In genomic region chr10:77319557-77319956, GRCh38 we compare ENCODE assay signal across 24 cellular contexts.
DNase-seq lines count a peak whose midpoint lies in the region; ATAC-seq, FAIRE-seq and TF ChIP-seq lines count a peak whose summit lies in the region.
"Had no signal": no experiment of that assay in that cellular context is flagged by ENCODE, and none has a peak within 500 bp of the region (broad histone marks: within the 10 kb centered on the region; RNA-seq: fewer than 3 reads in every experiment).

No MANE protein-coding gene starts in this region.

- no peak overlapping the region for H3K4me3 Mint-ChIP-seq in Caco-2 (ENCODE audit: unreplicated experiment)
- H3K4me3 Mint-ChIP-seq: activated naive CD4-positive, alpha-beta T cell treated with anti-CD3 and anti-CD28 coated beads, Interleukin-2, amount 10 ng/mL, durations not matched to agents 7 days and 5 days; dendritic cell treated with granulocyte-macrophage colony-stimulating factor and Interleukin-4, amounts not matched to agents 40 ng/mL and 50 ng/mL, for 4 days; immature natural killer cell; naive thymus-derived CD4-positive, alpha-beta T cell had no signal

- peaks cover 8% of the 10 kb centered on the region; the same call in 1 of the 2 replicates for H3K9me3 ChIP-seq in Panc1 (ENCODE audit: control insufficient read depth, insufficient read depth, low read depth, low read length)
- H3K9me3 ChIP-seq in Caco-2 = no peaks in the 10 kb centered on the region

- H3K27me3 Mint-ChIP-seq in Caco-2 (ENCODE audit: insufficient read depth, unreplicated experiment) = no peaks in the 10 kb centered on the region
- H3K27me3 Mint-ChIP-seq: activated naive CD4-positive, alpha-beta T cell treated with anti-CD3 and anti-CD28 coated beads, Interleukin-2, amount 10 ng/mL, durations not matched to agents 7 days and 5 days; CD4-positive, CD25-positive, alpha-beta regulatory T cell had no signal

- H3K4me3 ChIP-seq in Panc1 (ENCODE audit: low read depth in 2 of 2, low read length in 2 of 2) (no peak overlapping the region), fibroblast of pulmonary artery (replicated peaks; ENCODE audit: low read depth, low read length) (no peak overlapping the region), Caco-2 (ENCODE audit: low read depth, low read length) (no peak overlapping the region)
- H3K4me3 ChIP-seq: heart left ventricle, lung had no signal

- peak; percentile 44 for FAIRE-seq in urothelium cell line (lab: Jason Lieb, UNC)
- FAIRE-seq: A204.1, GM18507 had no signal

- intact Hi-C loops in Panc1 (cut with micrococcal nuclease; ENCODE audit: unreplicated experiment) (no loop called here), Caco-2 (cut with micrococcal nuclease; ENCODE audit: unreplicated experiment) (no loop called here)

- in situ Hi-C loops in Panc1 (cut with HindIII; ENCODE audit: low pct_unique_long_range_greater_than_20kb, low sequenced_read_pairs) = no loop called here

- CTCF ChIA-PET in Panc1 (lab: Charles Lee) (no interaction called here), Caco-2 (lab: Charles Lee) (no interaction called here)

- DNase-seq in NCI-H510A treated with DMSO at 0.1 percent for 48 hours (lab: John Stamatoyannopoulos, UW) = peak; percentile 73
- no peak for DNase-seq in NCI-H510A (lab: John Stamatoyannopoulos, UW)
- DNase-seq in Panc1 (ENCODE audit: low read depth, low spot score) = no peak
- peak; percentile 16 for DNase-seq in fibroblast of pulmonary artery (ENCODE audit: low read depth)
- DNase-seq in urothelium cell line (ENCODE audit: low spot score) = no peak
- DNase-seq in DMS114 treated with DMSO at 0.1 percent for 48 hours (lab: John Stamatoyannopoulos, UW; ENCODE audit: unreplicated experiment) = no peak
- DNase-seq in Caco-2 = no peak
- DNase-seq: activated CD4-positive, alpha-beta T cell treated with anti-CD3 and anti-CD28 coated beads, Interleukin-2, amount 50 U/mL, for 48 hours; activated naive CD4-positive, alpha-beta T cell treated with anti-CD3 and anti-CD28 coated beads, Interleukin-2, amount 10 ng/mL, durations not matched to agents 7 days and 5 days; activated T-cell treated with anti-CD3 and anti-CD28 coated beads for 4 hours; CD4-positive, CD25-positive, alpha-beta regulatory T cell; heart left ventricle; immature natural killer cell; naive thymus-derived CD4-positive, alpha-beta T cell; NCI-H146; NCI-H524; SHP77 treated with DMSO at 0.1 percent for 48 hours; stimulated activated CD8-positive, alpha-beta memory T cell treated with anti-CD3 and anti-CD28 coated beads, Interleukin-4, amount 100 ng/mL, for 48 hours had no signal

- no peaks in the 10 kb centered on the region for H3K36me3 Mint-ChIP-seq in Caco-2 (ENCODE audit: insufficient read depth, unreplicated experiment)
- H3K36me3 Mint-ChIP-seq: activated naive CD4-positive, alpha-beta T cell treated with anti-CD3 and anti-CD28 coated beads, Interleukin-2, amount 10 ng/mL, durations not matched to agents 7 days and 5 days; CD4-positive, CD25-positive, alpha-beta regulatory T cell; immature natural killer cell; naive thymus-derived CD4-positive, alpha-beta T cell had no signal

- H3K4me1 ChIP-seq in Panc1 (ENCODE audit: control insufficient read depth, insufficient read depth, low read length) (peaks cover 9% of the 10 kb centered on the region), Caco-2 (no peaks in the 10 kb centered on the region; the same call in 1 of the 2 replicates)
- H3K4me1 ChIP-seq: heart left ventricle, parathyroid adenoma had no signal

- no peaks in the 10 kb centered on the region for H3K27me3 ChIP-seq in Panc1 (ENCODE audit: control insufficient read depth, insufficient read depth, low read length)
- H3K27me3 ChIP-seq in Caco-2 (replicated peaks; ENCODE audit: control insufficient read depth, insufficient read depth, low read length) = no peaks in the 10 kb centered on the region

- ATAC-seq in Panc1 (no peak), GM21367 (IDR thresholded peaks at IDR 0.05; ENCODE audit: unreplicated experiment) (no peak)
- ATAC-seq: heart left ventricle; naive thymus-derived CD4-positive, alpha-beta T cell had no signal

- no peaks in the 10 kb centered on the region for H3K4me1 Mint-ChIP-seq in Caco-2 (ENCODE audit: low read depth, unreplicated experiment)
- H3K4me1 Mint-ChIP-seq: activated naive CD4-positive, alpha-beta T cell treated with anti-CD3 and anti-CD28 coated beads, Interleukin-2, amount 10 ng/mL, durations not matched to agents 7 days and 5 days; CD4-positive, CD25-positive, alpha-beta regulatory T cell; immature natural killer cell; naive thymus-derived CD4-positive, alpha-beta T cell had no signal

- no peaks in the 10 kb centered on the region for H3K36me3 ChIP-seq in Panc1 (ENCODE audit: control insufficient read depth, insufficient read depth, low read length)
- H3K36me3 ChIP-seq in Caco-2 (ENCODE audit: control insufficient read depth, insufficient read depth, low read length) = no peaks in the 10 kb centered on the region
- H3K36me3 ChIP-seq: heart left ventricle had no signal

- no peak overlapping the region for H3K27ac Mint-ChIP-seq in Caco-2 (ENCODE audit: unreplicated experiment)
- H3K27ac Mint-ChIP-seq: activated naive CD4-positive, alpha-beta T cell treated with anti-CD3 and anti-CD28 coated beads, Interleukin-2, amount 10 ng/mL, durations not matched to agents 7 days and 5 days; CD4-positive, CD25-positive, alpha-beta regulatory T cell; dendritic cell treated with granulocyte-macrophage colony-stimulating factor and Interleukin-4, amounts not matched to agents 40 ng/mL and 50 ng/mL, for 4 days; immature natural killer cell; naive thymus-derived CD4-positive, alpha-beta T cell had no signal

- TF ChIP-seq CTCF in Panc1 (IDR thresholded peaks at IDR 0.05) (no peak), fibroblast of pulmonary artery (IDR thresholded peaks at IDR 0.05; ENCODE audit: low read length, missing control alignments) (no peak), Caco-2 (IDR thresholded peaks at IDR 0.05; ENCODE audit: insufficient read depth in 1 of 2, low read depth in 1 of 2, low read length in 1 of 2, severe bottlenecking in 1 of 2, unreplicated experiment in 1 of 2) (no peak)

- no TSS peak for BruUV-seq in Panc1 (replicated peaks; lab: Mats Ljungman, UMichigan)
- BruUV-seq in Caco-2 (replicated peaks; lab: Mats Ljungman, UMichigan) = no TSS peak

- H3K27ac ChIP-seq in Panc1 (ENCODE audit: low read length) = peak overlapping the region; percentile 3; the same call in 1 of the 2 replicates
- H3K27ac ChIP-seq: parathyroid adenoma had no signal

- no peaks in the 10 kb centered on the region for H3K9me3 Mint-ChIP-seq in Caco-2 (ENCODE audit: unreplicated experiment)
- H3K9me3 Mint-ChIP-seq: dendritic cell treated with granulocyte-macrophage colony-stimulating factor and Interleukin-4, amounts not matched to agents 40 ng/mL and 50 ng/mL, for 4 days; immature natural killer cell had no signal

- POLR2A ChIA-PET in Panc1 (lab: Charles Lee) (no interaction called here), Caco-2 (lab: Charles Lee) (no interaction called here)

Comparison
In these comparisons a context has a peak if more than half of its experiments do, and no peak if none do; other contexts are left out.
1. DNase-seq: peak in NCI-H510A treated with DMSO at 0.1 percent for 48 hours (single experiment) and fibroblast of pulmonary artery (single experiment); none in NCI-H510A (single experiment), Panc1 (single experiment), urothelium cell line (single experiment), DMS114 treated with DMSO at 0.1 percent for 48 hours (single experiment) and Caco-2 (0 of 2).